In genomic region chr14:22556021-22556989, GRCh38 we compare ENCODE assay signal across 8 cellular contexts. TPM values are rescaled to one million over a fixed set of nuclear protein-coding genes. Genes with fewer than 3 reads are reported as not detected.
A peak's percentile ranks its signal among the peaks of the same experiment; 100 is the strongest.
DNase-seq lines count a peak whose midpoint lies in the region; TF ChIP-seq lines count a peak whose summit lies in the region.

No MANE protein-coding gene starts in this region.

- no peaks in the 10 kb centered on the region for H3K9me3 Mint-ChIP-seq in endothelial cell (ENCODE audit: unreplicated experiment)

- H3K36me3 Mint-ChIP-seq in endothelial cell (ENCODE audit: low read depth, unreplicated experiment): peaks cover 4% of the 10 kb centered on the region

- H2BK5ac ChIP-seq in neuronal stem cell (ENCODE audit: low read length): peak overlapping the region; percentile 71

- peak overlapping the region; percentile 32 for H3K4me3 Mint-ChIP-seq in endothelial cell (ENCODE audit: unreplicated experiment)

- H3K23ac ChIP-seq in neuronal stem cell (ENCODE audit: low read depth, low read length, poor library complexity): peak overlapping the region; percentile 80

- H3K4me2 ChIP-seq in neuronal stem cell (ENCODE audit: insufficient read depth, low read length, poor library complexity, severe bottlenecking): no peak overlapping the region

- H3K4me1 ChIP-seq in neuronal stem cell (ENCODE audit: control insufficient read depth in 2 of 2, insufficient read depth in 1 of 2, low read depth in 1 of 2, low read length in 2 of 2) (peaks cover 4 to 19% of the 10 kb centered on the region in 2 donors), thyroid gland (peaks cover 22 to 42% of the 10 kb centered on the region in 2 donors)

- no peak overlapping the region for H3K4me3 ChIP-seq in neuronal stem cell (ENCODE audit: low read length in 2 of 2)
- no peak overlapping the region for H3K4me3 ChIP-seq in thyroid gland (replicated peaks in 1 of 3)

- TF ChIP-seq CTCF in GM10266 (IDR thresholded peaks at IDR 0.05; ENCODE audit: control insufficient read depth, insufficient read depth, low read depth, missing control alignments) (no peak), endothelial cell (IDR thresholded peaks at IDR 0.05; ENCODE audit: unreplicated experiment) (no peak), thyroid gland (IDR thresholded peaks at IDR 0.05) (no peak)

- H3K79me1 ChIP-seq in neuronal stem cell (ENCODE audit: low read depth, low read length): peaks cover 3% of the 10 kb centered on the region

- H3K36me3 ChIP-seq in neuronal stem cell (replicated peaks in 1 of 2; ENCODE audit: control insufficient read depth in 2 of 2, insufficient read depth in 2 of 2, low read length in 2 of 2) (no peaks in the 10 kb centered on the region), thyroid gland (no peaks in the 10 kb centered on the region)

- peak; percentile 87 for DNase-seq in GM10266 (ENCODE audit: extremely low spot score)
- peak; percentile 79 for DNase-seq in HCEC 1CT
- DNase-seq in MV-4-11 (lab: John Stamatoyannopoulos, UW): peak; percentile 100
- DNase-seq in activated CD8-positive, alpha-beta memory T cell treated with anti-CD3 and anti-CD28 coated beads for 1 hour (ENCODE audit: extremely low read depth in 1 of 2, low read depth in 1 of 2): peak; percentile 91 to 96
- DNase-seq in endothelial cell (ENCODE audit: low spot score): no peak
- no peak for DNase-seq in neuronal stem cell (ENCODE audit: low spot score)
- peak; percentile 28 to 36 for DNase-seq in thyroid gland
- no peak for DNase-seq in middle frontal gyrus (ENCODE audit: extremely low spot score, low spot score)

- H2AK5ac ChIP-seq in neuronal stem cell (ENCODE audit: low read depth, low read length): peak overlapping the region; percentile 99

- H3K4ac ChIP-seq in neuronal stem cell (ENCODE audit: low read length): peak overlapping the region; percentile 91

- H3K18ac ChIP-seq in neuronal stem cell (ENCODE audit: low read length): peak overlapping the region; percentile 91

- peak overlapping the region; percentile 93 for H2BK12ac ChIP-seq in neuronal stem cell (ENCODE audit: low read length)

- H3K27ac ChIP-seq in neuronal stem cell (replicated peaks; ENCODE audit: low read length) (no peak overlapping the region), thyroid gland (peak overlapping the region in 1 of 3 donors; percentile 67)

- H3K4me1 Mint-ChIP-seq in endothelial cell (ENCODE audit: unreplicated experiment): peaks cover 61% of the 10 kb centered on the region

- TF ChIP-seq POLR2A in thyroid gland (IDR thresholded peaks at IDR 0.05): no peak

- H2AFZ ChIP-seq in neuronal stem cell (ENCODE audit: low read length): peak overlapping the region; percentile 95

- no peaks in the 10 kb centered on the region for H3K27me3 ChIP-seq in neuronal stem cell (ENCODE audit: control insufficient read depth in 3 of 3, insufficient read depth in 3 of 3, low read depth in 1 of 3, low read length in 3 of 3)
- no peaks in the 10 kb centered on the region for H3K27me3 ChIP-seq in thyroid gland

- H3K27me3 Mint-ChIP-seq in endothelial cell (ENCODE audit: unreplicated experiment): peaks cover 15% of the 10 kb centered on the region

- H3K9me3 ChIP-seq in neuronal stem cell (replicated peaks in 1 of 2; ENCODE audit: control insufficient read depth in 2 of 2, insufficient read depth in 1 of 2, low read depth in 1 of 2, low read length in 2 of 2): no peaks in the 10 kb centered on the region
- no peaks in the 10 kb centered on the region for H3K9me3 ChIP-seq in thyroid gland

- peak overlapping the region; percentile 87 for H2BK120ac ChIP-seq in neuronal stem cell (ENCODE audit: low read depth, low read length)

- H4K8ac ChIP-seq in neuronal stem cell (ENCODE audit: low read depth, low read length): no peak overlapping the region

- peak overlapping the region; percentile 67 for H3K27ac Mint-ChIP-seq in endothelial cell (ENCODE audit: unreplicated experiment)

- peak overlapping the region; percentile 62 for H2BK15ac ChIP-seq in neuronal stem cell (ENCODE audit: low read length)

- H4K91ac ChIP-seq in neuronal stem cell (ENCODE audit: low read depth, low read length, poor library complexity): peak overlapping the region; percentile 60

- no CpG with 5 or more reads among the region's 28 CpGs for WGBS in neuronal stem cell (ENCODE audit: extremely low coverage in 2 of 2, insufficient read length in 2 of 2, insufficient replicate concordance in 1 of 2), 2 donors
- WGBS in thyroid gland, 2 donors: 54 to 62% methylated on average over 20 to 23 of the region's 28 CpGs

- H3K14ac ChIP-seq in neuronal stem cell (ENCODE audit: low read length): no peak overlapping the region

- H3K9ac ChIP-seq in neuronal stem cell (ENCODE audit: low read depth, low read length, poor library complexity): peak overlapping the region; percentile 33

- intact Hi-C loops in thyroid gland (cut with DNase I): loop anchor here (5.0 kb wide), 2 partner anchors 96 to 296 kb away; no protein-coding TSS in a partner anchor

RNA-seq across cellular contexts. Expression of gene DAD1, which starts 32.7 kb away (rescaled TPM):
- 250 TPM for total RNA-seq in endothelial cell (ENCODE audit: unreplicated experiment)
- polyA plus RNA-seq in neuronal stem cell (2013, experiment 1 of 2): 182 TPM
- 180 TPM for polyA plus RNA-seq in neuronal stem cell (2013, experiment 2 of 2)
- total RNA-seq in thyroid gland: 100 to 1,000 TPM; 235 to 430 (median 335) TPM

RNA-seq across cellular contexts. Expression of gene ABHD4, which starts 41.8 kb away (rescaled TPM):
- 77.7 TPM for total RNA-seq in endothelial cell (ENCODE audit: unreplicated experiment)
- polyA plus RNA-seq in neuronal stem cell (2013, experiment 1 of 2): 21.7 TPM
- 20.3 TPM for polyA plus RNA-seq in neuronal stem cell (2013, experiment 2 of 2)
- total RNA-seq in thyroid gland: 10 to 100 TPM; 31.5 to 66.4 (median 53.7) TPM

Comparison
In these comparisons a context has a peak if more than half of its experiments do, and no peak if none do; other contexts are left out.
1. DNase-seq: peak in GM10266 (single experiment), HCEC 1CT (single experiment), MV-4-11 (single experiment), activated CD8-positive, alpha-beta memory T cell treated with anti-CD3 and anti-CD28 coated beads for 1 hour (2 of 2) and thyroid gland (2 of 2); none in endothelial cell (single experiment), neuronal stem cell (single experiment) and middle frontal gyrus (single experiment).